In the genomic region with DNA sequence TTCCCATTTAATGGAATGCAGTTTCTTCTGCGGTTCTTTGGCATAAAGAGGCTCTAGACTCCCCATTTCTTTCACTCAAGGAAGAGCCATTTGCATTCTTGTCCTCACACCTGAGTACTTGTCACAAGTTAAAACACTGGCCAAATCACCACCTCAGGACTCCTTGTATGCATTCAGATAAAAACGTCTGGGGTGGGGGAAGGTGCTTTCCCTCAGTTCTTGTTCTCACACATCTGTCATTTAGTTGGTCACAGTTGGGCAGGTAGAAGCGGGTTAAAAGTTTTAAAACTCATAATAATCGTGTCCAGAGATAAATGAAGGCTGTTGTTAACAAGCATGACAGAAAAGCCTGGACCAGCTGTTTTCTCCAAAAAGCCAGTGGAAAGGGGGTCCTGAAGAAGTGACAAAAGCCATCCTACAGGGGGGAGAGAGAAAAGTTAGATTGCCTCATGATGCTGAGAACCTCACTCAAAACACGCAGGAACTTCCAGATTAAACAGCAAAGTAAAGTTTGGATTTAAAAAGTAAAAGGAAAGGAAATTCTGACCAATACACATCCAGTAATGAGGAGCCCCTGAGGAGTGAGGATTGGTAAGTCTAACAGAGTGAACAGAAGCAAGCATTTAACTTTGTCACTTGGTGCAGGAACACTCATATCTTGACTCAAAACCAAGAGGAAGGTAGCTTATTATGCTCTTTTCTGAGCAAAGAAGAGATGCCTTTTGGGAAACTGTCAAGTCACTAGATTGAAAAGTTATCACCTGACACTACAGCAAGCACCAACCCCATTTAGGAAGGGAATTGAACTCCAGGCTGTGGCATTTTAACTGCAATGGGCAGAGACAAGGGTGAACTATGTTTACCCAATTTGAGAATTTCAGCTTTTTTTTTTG, we compare ENCODE assay signal across 14 cellular contexts. TPM values are rescaled to one million over a fixed set of nuclear protein-coding genes. Genes with fewer than 3 reads are reported as not detected.
A peak's percentile ranks its signal among the peaks of the same experiment; 100 is the strongest.
DNase-seq lines count a peak whose midpoint lies in the region; ATAC-seq, FAIRE-seq and TF ChIP-seq lines count a peak whose summit lies in the region.
"Had no signal": no experiment of that assay in that cellular context is flagged by ENCODE, and none has a peak within 500 bp of the region (broad histone marks: within the 10 kb centered on the region; RNA-seq: fewer than 3 reads in every experiment).

No MANE protein-coding gene starts in this region.

- POLR2A ChIA-PET in GM12878 (lab: Charles Lee) (interaction anchor here (0.8 to 8.9 kb wide), 10 partner anchors 9 to 103 kb away, joined by 3 to 86 read pairs (median 4); no protein-coding TSS in a partner anchor), SK-N-SH (lab: Yijun Ruan, JAX) (no interaction called here), HepG2 (lab: Yijun Ruan, JAX) (interaction anchor here (1.2 kb wide), 1 partner anchor 25 kb away, joined by 3 read pairs; no protein-coding TSS in a partner anchor)

- H3K9me2 ChIP-seq in MM.1S (replicated peaks; ENCODE audit: insufficient read depth, low read length): no peaks in the 10 kb centered on the region
- no peaks in the 10 kb centered on the region for H3K9me2 ChIP-seq in SK-N-SH

- H3K79me2 ChIP-seq in GM12878 (ENCODE audit: control insufficient read depth, insufficient read depth, low read length): peaks cover 17% of the 10 kb centered on the region
- H3K79me2 ChIP-seq in MM.1S (ENCODE audit: low read length): no peaks in the 10 kb centered on the region
- H3K79me2 ChIP-seq in SK-N-SH (ENCODE audit: insufficient read depth): no peaks in the 10 kb centered on the region
- H3K79me2 ChIP-seq in HepG2 (ENCODE audit: insufficient read depth, low read length): no peaks in the 10 kb centered on the region

- H3K4me2 ChIP-seq in GM12878 (ENCODE audit: control insufficient read depth, insufficient read depth) (peak overlapping the region; percentile 91), MM.1S (ENCODE audit: low read depth, low read length) (no peak overlapping the region), SK-N-SH (no peak overlapping the region), HepG2 (ENCODE audit: low read depth, low read length) (no peak overlapping the region)

- H3K27me3 ChIP-seq in GM12878 (replicated peaks in 1 of 2; ENCODE audit: control insufficient read depth in 2 of 2, insufficient read depth in 2 of 2, low read length in 1 of 2): no peaks in the 10 kb centered on the region
- no peaks in the 10 kb centered on the region for H3K27me3 ChIP-seq in MM.1S (replicated peaks; ENCODE audit: insufficient read depth, low read length)
- no peaks in the 10 kb centered on the region for H3K27me3 ChIP-seq in SK-N-SH (ENCODE audit: insufficient read depth)
- H3K27me3 ChIP-seq in HepG2 (ENCODE audit: control insufficient read depth in 1 of 2, insufficient read depth in 2 of 2, low read length in 2 of 2): no peaks in the 10 kb centered on the region
- H3K27me3 ChIP-seq: Peyer's patch had no signal

- H3K36me3 ChIP-seq in GM12878 (ENCODE audit: control insufficient read depth in 2 of 2, insufficient read depth in 2 of 2, low read length in 1 of 2) (no peaks in the 10 kb centered on the region), MM.1S (replicated peaks; ENCODE audit: insufficient read depth, low read length) (no peaks in the 10 kb centered on the region), SK-N-SH (replicated peaks in 1 of 2; ENCODE audit: control insufficient read depth in 1 of 2, insufficient read depth in 2 of 2, low read length in 1 of 2) (no peaks in the 10 kb centered on the region), HepG2 (replicated peaks in 1 of 2; ENCODE audit: control insufficient read depth in 1 of 2, insufficient read depth in 2 of 2, low read length in 2 of 2) (no peaks in the 10 kb centered on the region)
- H3K36me3 ChIP-seq: Peyer's patch had no signal

- in situ Hi-C loops in GM12878 (cut with MboI): no loop called here
- in situ Hi-C loops in HepG2 (cut with HindIII; ENCODE audit: extremely low pct_ligation_motif_present, low pct_unique_long_range_greater_than_20kb): no loop called here

- DNase-seq in GM12878 (ENCODE audit: low read depth, low spot score): peak; percentile 88
- DNase-seq in MM.1S: no peak
- no peak for DNase-seq in SK-N-SH
- no peak for DNase-seq in HepG2 (ENCODE audit: low spot score)
- DNase-seq: activated naive CD4-positive, alpha-beta T cell treated with anti-CD3 and anti-CD28 coated beads, Interleukin-2, amount 50 U/mL, for 16 hours; erythroblast; NCI-H226; stimulated activated CD4-positive, alpha-beta T cell treated with anti-CD3 and anti-CD28 coated beads, Interleukin-15, amount 100 ng/mL, for 24 hours had no signal

- ATAC-seq in GM18517 (IDR thresholded peaks at IDR 0.05; ENCODE audit: unreplicated experiment) (peak; percentile 42), GM21526 (IDR thresholded peaks at IDR 0.05; ENCODE audit: low FRiP score, unreplicated experiment) (peak; percentile 53), HG03060 (IDR thresholded peaks at IDR 0.05; ENCODE audit: low read depth, unreplicated experiment) (peak; percentile 31), GM12878 (peak; percentile 84), HepG2 (no peak), GM18519 (IDR thresholded peaks at IDR 0.05; ENCODE audit: low FRiP score, unreplicated experiment) (no peak)

- peaks cover 60% of the 10 kb centered on the region for H3K4me1 ChIP-seq in GM12878 (ENCODE audit: control insufficient read depth, insufficient read depth, low read length)
- H3K4me1 ChIP-seq in MM.1S (ENCODE audit: low read length): no peaks in the 10 kb centered on the region
- H3K4me1 ChIP-seq in SK-N-SH (ENCODE audit: control insufficient read depth in 1 of 2, insufficient read depth in 2 of 2, low read depth in 1 of 2, low read length in 1 of 2): no peaks in the 10 kb centered on the region; a peak in 1 of 4 replicates
- H3K4me1 ChIP-seq in HepG2 (ENCODE audit: insufficient read depth, low read length): peaks cover 50% of the 10 kb centered on the region

- FAIRE-seq in GM12878 (lab: Jason Lieb, UNC) (peak; percentile 59), HepG2 (lab: Jason Lieb, UNC) (no peak)

- intact Hi-C loops in GM12878 (cut with micrococcal nuclease; ENCODE audit: unreplicated experiment) (loop anchor here (1.0 to 10.0 kb wide), 3 partner anchors 9 to 375 kb away; a partner anchor contains a TSS), HepG2 (cut with micrococcal nuclease; ENCODE audit: unreplicated experiment) (no loop called here)

- TF ChIP-seq CTCF in GM12878 (IDR thresholded peaks at IDR 0.05 in 2 of 3, conservative IDR thresholded peaks at IDR 0.05 in 1 of 3; ENCODE audit: control insufficient read depth in 2 of 3, extremely low read depth in 1 of 3, insufficient read depth in 1 of 3, low read depth in 3 of 3, low read length in 3 of 3): no peak
- TF ChIP-seq CTCF in MM.1S (IDR thresholded peaks at IDR 0.05; ENCODE audit: low read length): no peak
- no peak for TF ChIP-seq CTCF in SK-N-SH (IDR thresholded peaks at IDR 0.05)
- TF ChIP-seq CTCF in HepG2 (CRISPR knock-in tag; IDR thresholded peaks at IDR 0.05): no peak

- H3K4me3 ChIP-seq in GM12878 (peak overlapping the region; percentile 40; the same call in 1 of the 2 replicates), MM.1S (ENCODE audit: low read length) (no peak overlapping the region), SK-N-SH (ENCODE audit: low read depth in 2 of 2, low read length in 1 of 2) (no peak overlapping the region), HepG2 (replicated peaks in 1 of 3; ENCODE audit: insufficient read depth in 1 of 3, low read depth in 2 of 3, low read length in 3 of 3) (no peak overlapping the region)
- H3K4me3 ChIP-seq: Peyer's patch had no signal

- H3F3A ChIP-seq in MM.1S (ENCODE audit: insufficient read depth, low read length): no peaks in the 10 kb centered on the region
- no peaks in the 10 kb centered on the region for H3F3A ChIP-seq in SK-N-SH (replicated peaks; ENCODE audit: insufficient read depth)

- peak overlapping the region; percentile 69 for H3K9ac ChIP-seq in GM12878 (ENCODE audit: control insufficient read depth, insufficient read depth, low read length)
- H3K9ac ChIP-seq in MM.1S (ENCODE audit: low read length): no peak overlapping the region
- H3K9ac ChIP-seq in SK-N-SH: no peak overlapping the region
- H3K9ac ChIP-seq in HepG2 (ENCODE audit: insufficient read depth, low read depth, low read length): no peak overlapping the region

- TF ChIP-seq POLR2A in GM12878 (IDR thresholded peaks at IDR 0.05; ENCODE audit: low read depth, low read length) (no peak), HepG2 (IDR thresholded peaks at IDR 0.05; ENCODE audit: insufficient read depth in 1 of 2, low read depth in 2 of 2, low read length in 2 of 2) (no peak)

- H2AFZ ChIP-seq in GM12878 (ENCODE audit: control insufficient read depth, low read depth, low read length) (peak overlapping the region; percentile 21; the same call in 1 of the 2 replicates), MM.1S (ENCODE audit: low read length) (no peak overlapping the region), SK-N-SH (ENCODE audit: low read depth) (no peak overlapping the region), HepG2 (ENCODE audit: low read length) (no peak overlapping the region)

- peak; percentile 41 to 72; a peak in 3 of 4 replicates for TF ChIP-seq EP300 in GM12878 (IDR thresholded peaks at IDR 0.05; ENCODE audit: borderline replicate concordance in 1 of 2, control insufficient read depth in 1 of 2, low read depth in 2 of 2, low read length in 2 of 2)
- no peak for TF ChIP-seq EP300 in SK-N-SH (IDR thresholded peaks at IDR 0.05; ENCODE audit: borderline replicate concordance in 1 of 2, low read depth in 1 of 2, low read length in 1 of 2)
- TF ChIP-seq EP300 in HepG2 (IDR thresholded peaks at IDR 0.05; ENCODE audit: low read depth in 2 of 2, low read length in 2 of 2): no peak
- TF ChIP-seq EP300 in HepG2 (CRISPR knock-in tag; IDR thresholded peaks at IDR 0.05; ENCODE audit: borderline replicate concordance): no peak

- H3K9me3 ChIP-seq in GM12878 (replicated peaks; ENCODE audit: control insufficient read depth, insufficient read depth, low read length) (no peaks in the 10 kb centered on the region; the same call in 2 of the 3 replicates), MM.1S (replicated peaks; ENCODE audit: insufficient read depth, low read length) (no peaks in the 10 kb centered on the region), SK-N-SH (no peaks in the 10 kb centered on the region), HepG2 (ENCODE audit: low read length) (no peaks in the 10 kb centered on the region)
- H3K9me3 ChIP-seq: Peyer's patch had no signal

- WGBS in GM12878 (ENCODE audit: insufficient coverage, insufficient replicate concordance, low lambda C conversion rate, missing lambda C conversion rate): 0% methylated on average over 5 of the region's 5 CpGs
- WGBS in SK-N-SH (ENCODE audit: low lambda C conversion rate): 82% methylated on average over 5 of the region's 5 CpGs
- WGBS in HepG2 (ENCODE audit: low lambda C conversion rate): 61% methylated on average over 5 of the region's 5 CpGs

- peak overlapping the region; percentile 94 for H3K27ac ChIP-seq in GM12878 (ENCODE audit: control insufficient read depth, insufficient read depth)
- no peak overlapping the region for H3K27ac ChIP-seq in MM.1S (ENCODE audit: low read length)
- H3K27ac ChIP-seq in SK-N-SH (ENCODE audit: low read depth in 2 of 2, low read length in 1 of 2): no peak overlapping the region
- no peak overlapping the region for H3K27ac ChIP-seq in HepG2 (ENCODE audit: extremely low read length, insufficient read depth, low read length)

- CTCF ChIA-PET in GM12878 (lab: Yijun Ruan, JAX) (interaction anchor here (0.9 to 17.4 kb wide), 9 partner anchors 8 to 126 kb away, joined by 3 to 251 read pairs (median 4); no protein-coding TSS in a partner anchor), SK-N-SH (lab: Yijun Ruan, JAX) (no interaction called here), HepG2 (lab: Yijun Ruan, JAX; ENCODE audit: low intra/inter-chr PET ratio, low total read pairs) (no interaction called here)

- RAD21 ChIA-PET in GM12878 (lab: Charles Lee; ENCODE audit: unreplicated experiment): interaction anchor here (1.0 to 11.8 kb wide), 8 partner anchors 9 to 138 kb away, joined by 3 to 203 read pairs (median 21); a partner anchor contains a TSS

- no peaks in the 10 kb centered on the region for H4K20me1 ChIP-seq in GM12878 (ENCODE audit: control insufficient read depth, insufficient read depth)
- H4K20me1 ChIP-seq in MM.1S (ENCODE audit: insufficient read depth, low read length): no peaks in the 10 kb centered on the region
- no peaks in the 10 kb centered on the region for H4K20me1 ChIP-seq in SK-N-SH (ENCODE audit: insufficient read depth)
- no peaks in the 10 kb centered on the region for H4K20me1 ChIP-seq in HepG2 (ENCODE audit: insufficient read depth, low read length)

- TSS peak; percentile 94 for BruUV-seq in GM12878 (replicated peaks; lab: Mats Ljungman, UMichigan)
- BruUV-seq in HepG2 (replicated peaks; lab: Mats Ljungman, UMichigan): no TSS peak

- SMC1A ChIA-PET in GM12878 (lab: Charles Lee; ENCODE audit: uncharacterized antibody, unreplicated experiment): interaction anchor here (0.7 to 11.8 kb wide), 14 partner anchors 9 to 137 kb away, joined by 3 to 179 read pairs (median 4); a partner anchor contains a TSS

- TF ChIP-seq RAD21 in GM12878 (IDR thresholded peaks at IDR 0.05; ENCODE audit: insufficient read depth, low read depth, low read length): peak; percentile 15; the same call in 1 of the 2 replicates
- no peak for TF ChIP-seq RAD21 in SK-N-SH (IDR thresholded peaks at IDR 0.05; ENCODE audit: low read length)
- TF ChIP-seq RAD21 in HepG2 (CRISPR knock-in tag; IDR thresholded peaks at IDR 0.05): no peak

RNA-seq across cellular contexts. Expression of a gene that starts 2.8 kb away (rescaled TPM):
- total RNA-seq in GM12878 (2013; cell fraction: nucleolus; rRNA removed): 1.1 and 1.2 TPM in 2 replicates
- 8.2 TPM in 2 replicates for total RNA-seq in GM12878 (2014; rRNA removed)
- 4.5 and 5.2 TPM in 2 replicates for total RNA-seq in GM12878 (2014; rRNA removed; fragmentation: Illumina TruSeq; extraction: Trizol)
- total RNA-seq in GM12878 (2021): 6.9 and 7.3 TPM in 2 replicates
- 4.0 TPM for polyA plus RNA-seq in GM12878 (2011; ENCODE audit: low read depth)
- polyA plus RNA-seq in GM12878 (2011; rRNA removed): 0.90 and 1.1 TPM in 2 replicates
- 0.72 and 0.78 TPM in 2 replicates for polyA plus RNA-seq in GM12878 (2011; cell fraction: cytosol; rRNA removed)
- 0.48 and 0.52 TPM in 2 replicates for polyA plus RNA-seq in GM12878 (2011; cell fraction: nucleus; rRNA removed)
- 5.8 and 8.6 TPM in 2 replicates for polyA plus RNA-seq in GM12878 (2012)
- polyA plus RNA-seq in GM12878 (2014; fragmentation: Illumina TruSeq; extraction: Trizol): 3.9 and 4.8 TPM in 2 replicates
- 1 to 10 TPM in 1 of 2 experiments, under 1 TPM in 1; 0.64 to 2.6 TPM for polyA plus RNA-seq in GM12878 (2014; fragmentation: Nextera tagmentation; extraction: Ambion mirVana)
- polyA plus RNA-seq in GM12878 (2014; rRNA removed): 8.3 and 9.9 TPM in 2 replicates
- 1 to 10 TPM; 8.0 to 9.1 TPM for polyA plus RNA-seq in GM12878 (2016; fragmentation: Nextera tagmentation; extraction: Ambion mirVana)
- 0.29 and 0.77 TPM in 2 replicates for polyA minus RNA-seq in GM12878 (2011; rRNA and poly(A)+ RNA removed)
- polyA minus RNA-seq in GM12878 (2011; cell fraction: cytosol; rRNA and poly(A)+ RNA removed): not detected in 2 replicates
- polyA minus RNA-seq in GM12878 (2011; cell fraction: nucleus; rRNA and poly(A)+ RNA removed): 0.77 and 1.2 TPM in 2 replicates
- polyA plus RNA-seq in SK-N-SH (2012; rRNA removed): 0.10 and 0.16 TPM in 2 replicates
- polyA plus RNA-seq in SK-N-SH (2012; cell fraction: cytosol; rRNA removed): 0.05 and 0.08 TPM in 2 replicates
- 0.68 and 1.3 TPM in 2 replicates for polyA plus RNA-seq in SK-N-SH (2012; cell fraction: nucleus; rRNA removed)
- total RNA-seq in HepG2 (2016; rRNA removed; fragmentation: Illumina TruSeq; extraction: Trizol): not detected in 2 replicates
- total RNA-seq in HepG2 (2016; cell fraction: cytosol; rRNA removed; fragmentation: Illumina TruSeq; extraction: Trizol; ENCODE audit: low read depth): not detected in 2 replicates
- not detected in 2 replicates for total RNA-seq in HepG2 (2016; cell fraction: insoluble cytoplasmic fraction; rRNA removed; fragmentation: Illumina TruSeq; extraction: Trizol)
- not detected in 2 replicates for total RNA-seq in HepG2 (2016; cell fraction: membrane; rRNA removed; fragmentation: Illumina TruSeq; extraction: Trizol)
- not detected in 2 replicates for total RNA-seq in HepG2 (2016; cell fraction: nucleus; rRNA removed; fragmentation: Illumina TruSeq; extraction: Trizol)
- polyA plus RNA-seq in HepG2 (2011; rRNA removed): not detected in 2 replicates
- not detected in 2 replicates for polyA plus RNA-seq in HepG2 (2011; cell fraction: cytosol; rRNA removed)
- not detected in 2 replicates for polyA plus RNA-seq in HepG2 (2011; cell fraction: nucleus; rRNA removed)
- not detected in 2 replicates for polyA plus RNA-seq in HepG2 (2012)
- polyA plus RNA-seq in HepG2 (2016; cell fraction: cytosol; fragmentation: Illumina TruSeq; extraction: Trizol; ENCODE audit: low read depth): not detected in 2 replicates
- polyA plus RNA-seq in HepG2 (2016; cell fraction: insoluble cytoplasmic fraction; fragmentation: Illumina TruSeq; extraction: Trizol; ENCODE audit: low read depth): not detected in 2 replicates
- not detected in 2 replicates for polyA plus RNA-seq in HepG2 (2016; cell fraction: membrane; fragmentation: Illumina TruSeq; extraction: Trizol; ENCODE audit: low read depth)
- polyA plus RNA-seq in HepG2 (2016; cell fraction: nucleus; fragmentation: Illumina TruSeq; extraction: Trizol; ENCODE audit: insufficient read depth, low read depth): not detected in 2 replicates
- polyA minus RNA-seq in HepG2 (2011; rRNA and poly(A)+ RNA removed; ENCODE audit: low replicate concordance): not detected in 2 replicates
- polyA minus RNA-seq in HepG2 (2011; cell fraction: cytosol; rRNA and poly(A)+ RNA removed): not detected in 2 replicates
- 0.62 TPM in 1 of 2 replicates, not detected in the other for polyA minus RNA-seq in HepG2 (2011; cell fraction: nucleus; rRNA and poly(A)+ RNA removed)
- total RNA-seq: osteoblast had no signal

Comparison
In these comparisons a context has a peak if more than half of its experiments do, and no peak if none do; other contexts are left out.
1. ATAC-seq: peak in GM18517 (single experiment), GM21526 (single experiment), HG03060 (single experiment) and GM12878 (single experiment); none in HepG2 (single experiment) and GM18519 (single experiment).